ENCODE assay signal across 30 cellular contexts in genomic region chr6:783966-784365, GRCh38.
"Had no signal": no experiment of that assay in that cellular context is flagged by ENCODE, and none has a peak within 500 bp of the region (broad histone marks: within the 10 kb centered on the region; RNA-seq: fewer than 3 reads in every experiment).

No MANE protein-coding gene starts in this region.

- ATAC-seq: activated CD4-positive, CD25-positive, alpha-beta regulatory T cell treated with anti-CD3 and anti-CD28 coated beads, Interleukin-2, amount 50 U/mL, for 24 hours; activated CD8-positive, alpha-beta T cell treated with anti-CD3 and anti-CD28 coated beads for 36 hours; activated T-cell treated with anti-CD3 and anti-CD28 coated beads, Interleukin-2, amount 50 U/mL, for 4 hours; activated T-helper 17 cell treated with anti-CD3 and anti-CD28 coated beads, Interleukin-2, amount 50 U/mL, for 72 hours; body of pancreas; heart left ventricle; T-cell had no signal

- H3K4me1 ChIP-seq: body of pancreas, colonic mucosa, esophagus squamous epithelium, heart left ventricle had no signal

- H3K27me3 Mint-ChIP-seq: activated naive CD8-positive, alpha-beta T cell had no signal

- H3K36me3 ChIP-seq: colonic mucosa, esophagus squamous epithelium, heart left ventricle, WERI-Rb-1 had no signal

- H3K9me3 Mint-ChIP-seq: activated B cell treated with CpG ODN at 0.5 μM for 24 hours; activated T-cell treated with anti-CD3 and anti-CD28 coated beads, Interleukin-2, amount 50 U/mL, for 4 hours; activated T-helper 17 cell treated with anti-CD3 and anti-CD28 coated beads, Interleukin-2, amount 50 U/mL, for 72 hours; T-cell; T-helper 1 cell treated with Interleukin-12 subunit alpha and Interleukin-12 subunit beta and Interleukin-4 antibody, amounts not matched to agents 30 μg/mL and 1 μg/mL, for 36 hours had no signal

- H3K27ac Mint-ChIP-seq: activated B cell treated with CpG ODN at 0.5 μM for 24 hours; activated CD8-positive, alpha-beta T cell treated with anti-CD3 and anti-CD28 coated beads for 36 hours; activated naive CD8-positive, alpha-beta T cell; activated T-helper 17 cell treated with anti-CD3 and anti-CD28 coated beads, Interleukin-2, amount 50 U/mL, for 72 hours; T-cell; T-helper 1 cell treated with Interleukin-12 subunit alpha and Interleukin-12 subunit beta and Interleukin-4 antibody, amounts not matched to agents 30 μg/mL and 1 μg/mL, for 36 hours had no signal

- H3K36me3 Mint-ChIP-seq: activated naive CD8-positive, alpha-beta T cell; T-cell had no signal

- H3K9me3 ChIP-seq: body of pancreas, colonic mucosa, esophagus squamous epithelium, heart left ventricle had no signal

- H3K4me3 ChIP-seq: body of pancreas, colonic mucosa, esophagus squamous epithelium, heart left ventricle had no signal

- H3K27me3 ChIP-seq: body of pancreas, colonic mucosa had no signal

- H3K4me3 Mint-ChIP-seq: activated B cell treated with CpG ODN at 0.5 μM for 24 hours; activated CD8-positive, alpha-beta T cell treated with anti-CD3 and anti-CD28 coated beads for 36 hours; activated naive CD8-positive, alpha-beta T cell; activated T-cell treated with anti-CD3 and anti-CD28 coated beads, Interleukin-2, amount 50 U/mL, for 4 hours; activated T-helper 17 cell treated with anti-CD3 and anti-CD28 coated beads, Interleukin-2, amount 50 U/mL, for 72 hours; T-cell; T-helper 1 cell treated with Interleukin-12 subunit alpha and Interleukin-12 subunit beta and Interleukin-4 antibody, amounts not matched to agents 30 μg/mL and 1 μg/mL, for 36 hours had no signal

- DNase-seq: activated B cell treated with CpG ODN at 0.5 μM for 24 hours; activated CD4-positive, alpha-beta T cell treated with anti-CD3 and anti-CD28 coated beads for 48 hours; activated CD4-positive, alpha-beta T cell treated with anti-CD3 and anti-CD28 coated beads, Interleukin-2, amount 50 U/mL, for 1 hour; activated CD4-positive, alpha-beta T cell treated with anti-CD3 and anti-CD28 coated beads, Interleukin-2, amount 50 U/mL, for 48 hours; activated CD8-positive, alpha-beta memory T cell treated with anti-CD3 and anti-CD28 coated beads for 24 hours; activated CD8-positive, alpha-beta T cell treated with anti-CD3 and anti-CD28 coated beads for 36 hours; activated effector memory CD4-positive, alpha-beta T cell treated with Interleukin-2 at 50 U/mL for 16 hours; activated gamma-delta T cell treated with Interleukin-2 at 50 U/mL for 16 hours; activated naive CD4-positive, alpha-beta T cell treated with anti-CD3 and anti-CD28 coated beads, Interleukin-2, amount 50 U/mL, for 16 hours; activated naive CD4-positive, alpha-beta T cell treated with Interleukin-2 at 50 U/mL for 16 hours; activated T-cell treated with anti-CD3 and anti-CD28 coated beads, Interleukin-2, amount 50 U/mL, for 4 hours; amniotic stem cell; anterior cingulate cortex; body of pancreas; caudate nucleus; colonic mucosa; effector CD8-positive, alpha-beta T cell; esophagus squamous epithelium; foreskin fibroblast; glutamatergic neuron; heart left ventricle; SW 1271; T-cell; T-helper 9 cell; WERI-Rb-1 had no signal

- H3K27ac ChIP-seq: body of pancreas, colonic mucosa, epithelial cell of prostate, esophagus squamous epithelium, heart left ventricle, WERI-Rb-1 had no signal
